In the genomic region with DNA sequence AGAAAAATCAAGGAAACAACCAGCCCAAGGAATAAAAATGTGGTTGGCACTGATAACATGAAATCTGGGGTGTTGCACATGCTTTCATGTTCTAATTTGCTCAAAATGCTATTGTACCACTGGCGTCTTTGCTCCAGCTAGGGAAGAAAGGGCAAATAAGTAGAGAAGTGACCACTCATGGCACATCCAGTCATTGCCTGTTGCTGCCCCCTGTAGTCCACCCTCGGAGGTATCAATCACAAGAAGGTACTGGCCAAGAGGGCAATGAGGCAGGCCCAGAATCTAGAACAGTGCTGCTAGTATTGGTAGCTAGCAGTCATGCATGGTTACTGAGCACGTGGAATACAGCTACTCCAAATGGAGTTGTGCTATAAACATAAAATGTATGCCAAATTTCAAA, we compare ENCODE assay signal across 9 cellular contexts.
DNase-seq lines count a peak whose midpoint lies in the region; ATAC-seq and TF ChIP-seq lines count a peak whose summit lies in the region.
"Had no signal": no experiment of that assay in that cellular context is flagged by ENCODE, and none has a peak within 500 bp of the region (broad histone marks: within the 10 kb centered on the region; RNA-seq: fewer than 3 reads in every experiment).

No MANE protein-coding gene starts in this region.

- H3K4me1 Mint-ChIP-seq in Caco-2 (ENCODE audit: low read depth, unreplicated experiment) (peaks cover 12% of the 10 kb centered on the region), HFFc6 (ENCODE audit: low read depth) (peaks cover 12% of the 10 kb centered on the region), T-helper 17 cell (peaks cover 4% of the 10 kb centered on the region)

- H3K4me3 ChIP-seq in Caco-2 (ENCODE audit: low read depth, low read length) (no peak overlapping the region), SK-N-SH (ENCODE audit: low read depth in 2 of 2, low read length in 1 of 2) (no peak overlapping the region)

- TF ChIP-seq CTCF in Caco-2 (IDR thresholded peaks at IDR 0.05; ENCODE audit: insufficient read depth in 1 of 2, low read depth in 1 of 2, low read length in 1 of 2, severe bottlenecking in 1 of 2, unreplicated experiment in 1 of 2) (peak in 1 of 2 experiments; percentile 31), HFFc6 (IDR thresholded peaks at IDR 0.05) (peak; percentile 69), SK-N-SH (IDR thresholded peaks at IDR 0.05) (peak; percentile 32; the same call in 1 of the 2 replicates)

- H3K4me3 Mint-ChIP-seq in Caco-2 (ENCODE audit: unreplicated experiment) (no peak overlapping the region), HFFc6 (no peak overlapping the region), T-helper 17 cell (no peak overlapping the region)

- H3K4me2 ChIP-seq in SK-N-SH, result no peak overlapping the region

- POLR2A ChIA-PET in Caco-2 (lab: Charles Lee) (no interaction called here), SK-N-SH (lab: Yijun Ruan, JAX) (no interaction called here)

- H3K27me3 ChIP-seq in Caco-2 (replicated peaks; ENCODE audit: control insufficient read depth, insufficient read depth, low read length) (no peaks in the 10 kb centered on the region), SK-N-SH (ENCODE audit: insufficient read depth) (no peaks in the 10 kb centered on the region)

- no peaks in the 10 kb centered on the region for H4K20me1 ChIP-seq in SK-N-SH (ENCODE audit: insufficient read depth)

- H3K9me3 ChIP-seq in Caco-2 (no peaks in the 10 kb centered on the region), SK-N-SH (no peaks in the 10 kb centered on the region), T-helper 17 cell (ENCODE audit: control insufficient read depth, low read length, poor library complexity, severe bottlenecking) (no peaks in the 10 kb centered on the region)

- H3K36me3 ChIP-seq in Caco-2 (ENCODE audit: control insufficient read depth, insufficient read depth, low read length) (no peaks in the 10 kb centered on the region), SK-N-SH (replicated peaks in 1 of 2; ENCODE audit: control insufficient read depth in 1 of 2, insufficient read depth in 2 of 2, low read length in 1 of 2) (no peaks in the 10 kb centered on the region)

- H3K9me2 ChIP-seq in SK-N-SH, result no peaks in the 10 kb centered on the region

- WGBS in SK-N-SH (ENCODE audit: low lambda C conversion rate), result 42% methylated on average over 3 of the region's 3 CpGs

- H3K27ac Mint-ChIP-seq in Caco-2 (ENCODE audit: unreplicated experiment), result no peak overlapping the region
- no peak overlapping the region for H3K27ac Mint-ChIP-seq in HFFc6
- no peak overlapping the region for H3K27ac Mint-ChIP-seq in T-helper 17 cell

- ATAC-seq in HG02970 (IDR thresholded peaks at IDR 0.05; ENCODE audit: low FRiP score, unreplicated experiment), result no peak
- ATAC-seq in GM21360 (IDR thresholded peaks at IDR 0.05; ENCODE audit: unreplicated experiment), result no peak
- no peak for ATAC-seq in GM18520 (IDR thresholded peaks at IDR 0.05; ENCODE audit: unreplicated experiment)
- no peak for ATAC-seq in T-helper 17 cell

- TF ChIP-seq RAD21 in SK-N-SH (IDR thresholded peaks at IDR 0.05; ENCODE audit: low read length), result peak; percentile 43

- H2AFZ ChIP-seq in SK-N-SH (ENCODE audit: low read depth), result no peak overlapping the region

- intact Hi-C loops in Caco-2 (cut with micrococcal nuclease; ENCODE audit: unreplicated experiment), result loop anchor here (1.0 kb wide), 1 partner anchor 166 kb away; no protein-coding TSS in a partner anchor

- H3K79me2 ChIP-seq in SK-N-SH (ENCODE audit: insufficient read depth), result no peaks in the 10 kb centered on the region

- H3F3A ChIP-seq in SK-N-SH (replicated peaks; ENCODE audit: insufficient read depth), result no peaks in the 10 kb centered on the region

- H3K27ac ChIP-seq in SK-N-SH (ENCODE audit: low read depth in 2 of 2, low read length in 1 of 2), result no peak overlapping the region

- H3K4me1 ChIP-seq in Caco-2 (peaks cover 15% of the 10 kb centered on the region; the same call in 1 of the 2 replicates), SK-N-SH (ENCODE audit: control insufficient read depth in 1 of 2, insufficient read depth in 2 of 2, low read depth in 1 of 2, low read length in 1 of 2) (peaks cover 0 to 2% of the 10 kb centered on the region in 2 experiments; a peak in 2 of 4 replicates)

- TF ChIP-seq EP300 in SK-N-SH (IDR thresholded peaks at IDR 0.05; ENCODE audit: borderline replicate concordance in 1 of 2, low read depth in 1 of 2, low read length in 1 of 2), result no peak

- no peak overlapping the region for H3K9ac ChIP-seq in SK-N-SH

- no peaks in the 10 kb centered on the region for H3K36me3 Mint-ChIP-seq in Caco-2 (ENCODE audit: insufficient read depth, unreplicated experiment)
- H3K36me3 Mint-ChIP-seq in HFFc6 (ENCODE audit: low read depth), result no peaks in the 10 kb centered on the region
- no peaks in the 10 kb centered on the region for H3K36me3 Mint-ChIP-seq in T-helper 17 cell (ENCODE audit: low read depth)

- no peaks in the 10 kb centered on the region for H3K9me3 Mint-ChIP-seq in Caco-2 (ENCODE audit: unreplicated experiment)
- no peaks in the 10 kb centered on the region for H3K9me3 Mint-ChIP-seq in HFFc6

- CTCF ChIA-PET in Caco-2 (lab: Charles Lee), result interaction anchor here (0.7 to 1.4 kb wide), 4 partner anchors 119 to 281 kb away, joined by 3 to 7 read pairs (median 5); no protein-coding TSS in a partner anchor
- CTCF ChIA-PET in SK-N-SH (lab: Yijun Ruan, JAX), result interaction anchor here (0.7 to 3.0 kb wide), 8 partner anchors 10 to 1812 kb away, joined by 3 to 21 read pairs (median 3); no protein-coding TSS in a partner anchor

- no peaks in the 10 kb centered on the region for H3K27me3 Mint-ChIP-seq in Caco-2 (ENCODE audit: insufficient read depth, unreplicated experiment)
- peaks cover 18% of the 10 kb centered on the region for H3K27me3 Mint-ChIP-seq in HFFc6 (ENCODE audit: insufficient read depth)
- H3K27me3 Mint-ChIP-seq in T-helper 17 cell, result peaks cover 33% of the 10 kb centered on the region

- no TSS peak for BruUV-seq in Caco-2 (replicated peaks; lab: Mats Ljungman, UMichigan)

- peak; percentile 51 to 52 for DNase-seq in Caco-2
- DNase-seq in HFFc6, result peak; percentile 28
- peak; percentile 6 for DNase-seq in SK-N-SH
- DNase-seq in kidney glomerular epithelial cell (lab: John Stamatoyannopoulos, UW), result peak; percentile 41
- DNase-seq in T-helper 17 cell, result no peak
- DNase-seq: midbrain had no signal

TF ChIP-seq in SK-N-SH, 30 proteins besides CTCF, POLR2A, EP300 and RAD21:
- peak; percentile 39 for TF ChIP-seq SMC3 (IDR thresholded peaks at IDR 0.05; ENCODE audit: low read depth, low read length)
- no peak for TF ChIP-seq TAF1 (IDR thresholded peaks at IDR 0.05; ENCODE audit: borderline replicate concordance, low read depth, low read length)

Comparison
In these comparisons a context has a peak if more than half of its experiments do, and no peak if none do; other contexts are left out.
1. DNase-seq: peak in Caco-2 (2 of 2), HFFc6 (single experiment), SK-N-SH (single experiment) and kidney glomerular epithelial cell (single experiment); none in T-helper 17 cell (0 of 3).